In the genomic region with DNA sequence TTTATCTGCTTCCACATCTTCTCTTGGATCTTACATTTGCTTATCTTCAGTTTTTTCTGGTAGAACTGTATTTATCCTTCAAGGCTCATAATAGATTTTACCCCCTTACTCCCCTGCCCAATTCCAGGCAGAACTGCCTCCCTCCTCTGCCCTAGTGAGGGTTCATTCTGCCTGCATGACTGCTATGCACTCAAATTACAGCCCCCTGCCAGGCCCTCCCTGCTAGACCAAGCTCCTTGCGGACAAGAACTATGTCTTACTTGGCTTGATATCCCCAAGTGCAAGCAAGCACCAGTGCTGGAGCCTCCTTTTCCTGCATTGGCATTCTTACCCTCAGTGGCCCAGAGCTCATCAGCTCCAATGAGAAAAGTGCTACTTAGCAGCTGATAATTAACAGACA, we compare ENCODE assay signal across 14 cellular contexts. TPM values are rescaled to one million over a fixed set of nuclear protein-coding genes. Genes with fewer than 3 reads are reported as not detected.
DNase-seq lines count a peak whose midpoint lies in the region; ATAC-seq, FAIRE-seq and TF ChIP-seq lines count a peak whose summit lies in the region.
"Had no signal": no experiment of that assay in that cellular context is flagged by ENCODE, and none has a peak within 500 bp of the region (broad histone marks: within the 10 kb centered on the region; RNA-seq: fewer than 3 reads in every experiment).

No MANE protein-coding gene starts in this region.

- no peak overlapping the region for H2AFZ ChIP-seq in astrocyte (ENCODE audit: low read depth, low read length)

- FAIRE-seq in astrocyte (lab: Jason Lieb, UNC), result no peak

- ATAC-seq in CD4-positive, CD25-positive, alpha-beta regulatory T cell (ENCODE audit: low read depth in 2 of 2), result no peak
- ATAC-seq in naive thymus-derived CD4-positive, alpha-beta T cell, result no peak
- no peak for ATAC-seq in omental fat pad (ENCODE audit: low FRiP score)

- no peaks in the 10 kb centered on the region for H3K9me3 Mint-ChIP-seq in CD4-positive, CD25-positive, alpha-beta regulatory T cell
- H3K9me3 Mint-ChIP-seq in CD8-positive, alpha-beta memory T cell, result no peaks in the 10 kb centered on the region
- H3K9me3 Mint-ChIP-seq in astrocyte (ENCODE audit: unreplicated experiment), result no peaks in the 10 kb centered on the region
- no peaks in the 10 kb centered on the region for H3K9me3 Mint-ChIP-seq in naive thymus-derived CD4-positive, alpha-beta T cell
- H3K9me3 Mint-ChIP-seq: HFFc6 had no signal

- no peaks in the 10 kb centered on the region for H3K27me3 Mint-ChIP-seq in CD4-positive, CD25-positive, alpha-beta regulatory T cell
- peaks cover 0 to 2% of the 10 kb centered on the region in 2 donors for H3K27me3 Mint-ChIP-seq in CD8-positive, alpha-beta memory T cell
- no peaks in the 10 kb centered on the region for H3K27me3 Mint-ChIP-seq in astrocyte (ENCODE audit: low read depth, unreplicated experiment)
- H3K27me3 Mint-ChIP-seq in naive thymus-derived CD4-positive, alpha-beta T cell, result no peaks in the 10 kb centered on the region
- H3K27me3 Mint-ChIP-seq: activated naive CD8-positive, alpha-beta T cell had no signal

- H3K36me3 ChIP-seq in CD4-positive, CD25-positive, alpha-beta regulatory T cell (ENCODE audit: control insufficient read depth, insufficient read depth, low read length), result peaks cover 3% of the 10 kb centered on the region
- H3K36me3 ChIP-seq in CD8-positive, alpha-beta memory T cell (ENCODE audit: insufficient read depth, low read length), result peaks cover 1% of the 10 kb centered on the region
- H3K36me3 ChIP-seq in astrocyte (ENCODE audit: insufficient read depth, low read length), result no peaks in the 10 kb centered on the region
- H3K36me3 ChIP-seq in naive thymus-derived CD4-positive, alpha-beta T cell (ENCODE audit: control insufficient read depth in 2 of 3, insufficient read depth in 3 of 3, low read length in 3 of 3), result peaks cover 0 to 4% (median 0%) of the 10 kb centered on the region in 3 experiments

- TF ChIP-seq CTCF in astrocyte (IDR thresholded peaks at IDR 0.05; ENCODE audit: insufficient read depth, low read depth, low read length) (no peak), omental fat pad (IDR thresholded peaks at IDR 0.05) (no peak)

- intact Hi-C loops in naive thymus-derived CD4-positive, alpha-beta T cell (cut with micrococcal nuclease), result loop anchor here (1.0 to 2.0 kb wide), 3 partner anchors 14 to 22 kb away; no protein-coding TSS in a partner anchor

- no peaks in the 10 kb centered on the region for H3K27me3 ChIP-seq in CD4-positive, CD25-positive, alpha-beta regulatory T cell (ENCODE audit: control insufficient read depth, insufficient read depth, low read length)
- no peaks in the 10 kb centered on the region for H3K27me3 ChIP-seq in CD8-positive, alpha-beta memory T cell (ENCODE audit: insufficient read depth, low read length, poor library complexity, severe bottlenecking)
- H3K27me3 ChIP-seq in astrocyte (ENCODE audit: insufficient read depth, low read length), result no peaks in the 10 kb centered on the region
- no peaks in the 10 kb centered on the region for H3K27me3 ChIP-seq in naive thymus-derived CD4-positive, alpha-beta T cell (ENCODE audit: control insufficient read depth in 2 of 2, insufficient read depth in 2 of 2, low read length in 2 of 2)

- CTCF ChIA-PET in CD8-positive, alpha-beta memory T cell (lab: Charles Lee), result interaction anchor here (0.5 to 1.7 kb wide), 5 partner anchors 9 to 394 kb away, joined by 3 to 7 read pairs (median 4); no protein-coding TSS in a partner anchor
- CTCF ChIA-PET in naive thymus-derived CD4-positive, alpha-beta T cell (lab: Charles Lee), result interaction anchor here (1.4 to 1.8 kb wide), 2 partner anchors 23 to 38 kb away, joined by 3 to 6 read pairs; no protein-coding TSS in a partner anchor

- H3K4me2 ChIP-seq in astrocyte (ENCODE audit: low read length), result no peak overlapping the region

- peaks cover 100% of the 10 kb centered on the region for H3K79me2 ChIP-seq in astrocyte (ENCODE audit: insufficient read depth, low read length)

- peaks cover 11% of the 10 kb centered on the region for H3K36me3 Mint-ChIP-seq in CD4-positive, CD25-positive, alpha-beta regulatory T cell
- H3K36me3 Mint-ChIP-seq in CD8-positive, alpha-beta memory T cell, result peaks cover 0 to 14% (median 2%) of the 10 kb centered on the region in 3 donors
- peaks cover 1% of the 10 kb centered on the region for H3K36me3 Mint-ChIP-seq in astrocyte (ENCODE audit: low read depth, unreplicated experiment)
- H3K36me3 Mint-ChIP-seq in naive thymus-derived CD4-positive, alpha-beta T cell, result peaks cover 0 to 4% (median 3%) of the 10 kb centered on the region in 5 donors

- H3K4me1 Mint-ChIP-seq in CD4-positive, CD25-positive, alpha-beta regulatory T cell, result peaks cover 36 to 92% (median 75%) of the 10 kb centered on the region in 4 donors
- peaks cover 91 to 97% (median 93%) of the 10 kb centered on the region in 3 donors for H3K4me1 Mint-ChIP-seq in CD8-positive, alpha-beta memory T cell
- H3K4me1 Mint-ChIP-seq in astrocyte (ENCODE audit: low read depth, unreplicated experiment), result peaks cover 55% of the 10 kb centered on the region
- H3K4me1 Mint-ChIP-seq in naive thymus-derived CD4-positive, alpha-beta T cell, result peaks cover 69 to 94% (median 90%) of the 10 kb centered on the region in 7 donors

- H3K9ac ChIP-seq in astrocyte (ENCODE audit: low read length), result no peak overlapping the region

- peaks cover 100% of the 10 kb centered on the region for H4K20me1 ChIP-seq in astrocyte (ENCODE audit: insufficient read depth, low read length)

- H3K4me3 Mint-ChIP-seq in CD4-positive, CD25-positive, alpha-beta regulatory T cell, result peak overlapping the region in 2 of 4 donors; percentile 78 to 79
- H3K4me3 Mint-ChIP-seq in CD8-positive, alpha-beta memory T cell, result peak overlapping the region in 4 of 7 donors; percentile 2 to 71 (median 64)
- no peak overlapping the region for H3K4me3 Mint-ChIP-seq in astrocyte (ENCODE audit: unreplicated experiment)
- H3K4me3 Mint-ChIP-seq in naive thymus-derived CD4-positive, alpha-beta T cell, result peak overlapping the region in 6 of 10 donors; percentile 43 to 82 (median 66)
- H3K4me3 Mint-ChIP-seq: CD14-positive monocyte, HFFc6 had no signal

- peak overlapping the region in 2 of 3 donors; percentile 40 to 85 for H3K27ac Mint-ChIP-seq in CD4-positive, CD25-positive, alpha-beta regulatory T cell
- H3K27ac Mint-ChIP-seq in CD8-positive, alpha-beta memory T cell, result peak overlapping the region; percentile 77 to 94 (median 90)
- H3K27ac Mint-ChIP-seq in astrocyte (ENCODE audit: unreplicated experiment), result peak overlapping the region; percentile 0
- peak overlapping the region; percentile 15 to 89 (median 73) for H3K27ac Mint-ChIP-seq in naive thymus-derived CD4-positive, alpha-beta T cell

- DNase-seq in CD4-positive, CD25-positive, alpha-beta regulatory T cell, result no peak
- no peak for DNase-seq in CD8-positive, alpha-beta memory T cell
- DNase-seq in astrocyte (ENCODE audit: low read depth) (no peak), omental fat pad (ENCODE audit: low spot score) (no peak), kidney tubule cell (ENCODE audit: low spot score) (no peak), AG20443 (ENCODE audit: low spot score) (no peak)
- no peak for DNase-seq in naive thymus-derived CD4-positive, alpha-beta T cell
- DNase-seq: EL; HFFc6; NCI-H1092; NCI-H510A; stimulated activated naive CD4-positive, alpha-beta T cell treated with Interleukin-2 at 50 U/mL for 16 hours had no signal

- no peaks in the 10 kb centered on the region for H3K9me3 ChIP-seq in CD4-positive, CD25-positive, alpha-beta regulatory T cell (ENCODE audit: control insufficient read depth in 2 of 2, low read length in 2 of 2)
- no peaks in the 10 kb centered on the region for H3K9me3 ChIP-seq in CD8-positive, alpha-beta memory T cell (ENCODE audit: low read length)
- H3K9me3 ChIP-seq in astrocyte (ENCODE audit: insufficient read depth, low read depth, low read length), result no peaks in the 10 kb centered on the region
- H3K9me3 ChIP-seq in naive thymus-derived CD4-positive, alpha-beta T cell (ENCODE audit: control insufficient read depth in 2 of 3, low read length in 3 of 3), result no peaks in the 10 kb centered on the region

- H3K4me1 ChIP-seq in CD4-positive, CD25-positive, alpha-beta regulatory T cell (ENCODE audit: control insufficient read depth, insufficient read depth, low read length, poor library complexity, severe bottlenecking), result peaks cover 72% of the 10 kb centered on the region
- H3K4me1 ChIP-seq in CD8-positive, alpha-beta memory T cell (ENCODE audit: insufficient read depth, low read length), result peaks cover 70% of the 10 kb centered on the region
- peaks cover 23% of the 10 kb centered on the region for H3K4me1 ChIP-seq in astrocyte (ENCODE audit: insufficient read depth, low read length)
- H3K4me1 ChIP-seq in naive thymus-derived CD4-positive, alpha-beta T cell (ENCODE audit: control insufficient read depth in 2 of 2, insufficient read depth in 2 of 2, low read length in 2 of 2), result peaks cover 50% of the 10 kb centered on the region in 2 donors

- POLR2A ChIA-PET in CD8-positive, alpha-beta memory T cell (lab: Charles Lee), result interaction anchor here (1.2 kb wide), 1 partner anchor 18 kb away, joined by 3 read pairs; the partner anchor contains the start of gene MAPKAPK2
- POLR2A ChIA-PET in naive thymus-derived CD4-positive, alpha-beta T cell (lab: Charles Lee), result interaction anchor here (0.5 to 2.4 kb wide), 5 partner anchors 10 to 294 kb away, joined by 3 to 7 read pairs (median 3); no protein-coding TSS in a partner anchor

- H3K27ac ChIP-seq in CD4-positive, CD25-positive, alpha-beta regulatory T cell (ENCODE audit: insufficient read depth, low read length, poor library complexity, severe bottlenecking), result no peak overlapping the region
- H3K27ac ChIP-seq in CD8-positive, alpha-beta memory T cell (ENCODE audit: low read depth, low read length), result no peak overlapping the region
- no peak overlapping the region for H3K27ac ChIP-seq in astrocyte (ENCODE audit: low read depth, low read length)
- H3K27ac ChIP-seq in naive thymus-derived CD4-positive, alpha-beta T cell (ENCODE audit: low read depth, low read length), result peak overlapping the region; percentile 47

- H3K4me3 ChIP-seq in CD4-positive, CD25-positive, alpha-beta regulatory T cell (ENCODE audit: low read depth, low read length), result no peak overlapping the region
- no peak overlapping the region for H3K4me3 ChIP-seq in CD8-positive, alpha-beta memory T cell (ENCODE audit: low read length)
- no peak overlapping the region for H3K4me3 ChIP-seq in astrocyte (ENCODE audit: insufficient read depth, low read depth, low read length)
- no peak overlapping the region for H3K4me3 ChIP-seq in naive thymus-derived CD4-positive, alpha-beta T cell (ENCODE audit: low read length)

RNA-seq across cellular contexts. Expression of gene MAPKAPK2, which starts 18.1 kb away (rescaled TPM):
- 167 TPM for total RNA-seq in CD4-positive, CD25-positive, alpha-beta regulatory T cell
- 1 to 10 TPM; 2.4 to 3.8 (median 2.9) TPM for polyA plus RNA-seq in CD4-positive, CD25-positive, alpha-beta regulatory T cell
- total RNA-seq in CD8-positive, alpha-beta memory T cell, result 10 to 100 TPM; 78.4 to 79.1 TPM
- polyA plus RNA-seq in CD8-positive, alpha-beta memory T cell, result 5.0 TPM
- total RNA-seq in astrocyte (104 and 108 TPM in 2 replicates), omental fat pad (100 to 1,000 TPM in 1 of 4 donors, 10 to 100 TPM in 3; 52.0 to 151 (median 79.9) TPM)
- total RNA-seq in naive thymus-derived CD4-positive, alpha-beta T cell, result 100 to 1,000 TPM in 1 of 5 experiments, 10 to 100 TPM in 4; 49.6 to 123 (median 80.5) TPM
- 1 to 10 TPM; 1.4 to 2.0 TPM for polyA plus RNA-seq in naive thymus-derived CD4-positive, alpha-beta T cell

Comparison
In these comparisons a context has a peak if more than half of its experiments do, and no peak if none do; other contexts are left out.
1. H3K27ac Mint-ChIP-seq: peak in every context shown above with its lines; median percentile 90 in CD8-positive, alpha-beta memory T cell; 73 in naive thymus-derived CD4-positive, alpha-beta T cell; 62 in CD4-positive, CD25-positive, alpha-beta regulatory T cell; 0 in astrocyte.